ENCODE assay signal across 2 cellular contexts in genomic region chr19:11257827-11258380, GRCh38.
TF ChIP-seq lines count a peak whose summit lies in the region.

No MANE protein-coding gene starts in this region.

TF ChIP-seq in IMR-90, 13 proteins besides CTCF, POLR2A, EP300 and RAD21:
- TF ChIP-seq SMC3 (IDR thresholded peaks at IDR 0.05; ENCODE audit: low read depth, low read length) (no peak), ELK1 (IDR thresholded peaks at IDR 0.05; ENCODE audit: borderline replicate concordance, low read depth, low read length) (no peak), NFE2L2 (IDR thresholded peaks at IDR 0.05; ENCODE audit: low read depth, low read length) (no peak), MAFK (IDR thresholded peaks at IDR 0.05; ENCODE audit: low read depth, low read length) (peak; percentile 41; the same call in 1 of the 2 replicates), RFX5 (IDR thresholded peaks at IDR 0.05; ENCODE audit: low read depth, low read length) (no peak)
TF ChIP-seq in IMR-90: peak in this region for 1.

TF ChIP-seq in K562, 482 proteins besides CTCF, POLR2A, EP300 and RAD21 (continues in another document):
- TF ChIP-seq SMARCA5 (IDR thresholded peaks at IDR 0.05) (peak; percentile 45; the same call in 1 of the 2 replicates), ZNF316 (IDR thresholded peaks at IDR 0.05) (peak; percentile 89), ATF3 (IDR thresholded peaks at IDR 0.05) (no peak), ATF3 (CRISPR knock-in tag; conservative IDR thresholded peaks at IDR 0.05) (no peak), ZNF717 (CRISPR knock-in tag; IDR thresholded peaks at IDR 0.05) (no peak), JUND (IDR thresholded peaks at IDR 0.05; ENCODE audit: borderline replicate concordance, low read depth, low read length) (no peak), JUND (tag; IDR thresholded peaks at IDR 0.05; ENCODE audit: borderline replicate concordance, low read depth, low read length) (no peak), HOMEZ (CRISPR knock-in tag; IDR thresholded peaks at IDR 0.05) (no peak), BRF1 (IDR thresholded peaks at IDR 0.05; ENCODE audit: borderline replicate concordance, extremely low read depth, insufficient read length) (no peak), HNRNPLL (IDR thresholded peaks at IDR 0.05; ENCODE audit: low read depth, low read length, poor library complexity, severe bottlenecking) (no peak), L3MBTL2 (IDR thresholded peaks at IDR 0.05) (0 out of 2 replicates have a peak, but pooled peaks have one; percentile 23), KDM5B (IDR thresholded peaks at IDR 0.05; ENCODE audit: insufficient replicate concordance, low read depth, low read length) (no peak), RBBP5 (IDR thresholded peaks at IDR 0.05; ENCODE audit: borderline replicate concordance, insufficient read depth, low read length, poor library complexity, severe bottlenecking) (no peak), RBM15 (IDR thresholded peaks at IDR 0.05; ENCODE audit: insufficient read depth, low read length) (no peak), ZBTB2 (IDR thresholded peaks at IDR 0.05) (no peak), RREB1 (CRISPR knock-in tag; IDR thresholded peaks at IDR 0.05) (no peak), TBP (optimal IDR thresholded peaks at IDR 0.05; ENCODE audit: low read depth, low read length) (no peak), MAFG (tag; conservative IDR thresholded peaks at IDR 0.05) (peak; percentile 68), ETV5 (CRISPR knock-in tag; IDR thresholded peaks at IDR 0.05; ENCODE audit: low read depth) (no peak), ZNF239 (CRISPR knock-in tag; IDR thresholded peaks at IDR 0.05) (no peak), ZNF384 (IDR thresholded peaks at IDR 0.05; ENCODE audit: low read depth, low read length) (no peak), PHTF2 (CRISPR knock-in tag; IDR thresholded peaks at IDR 0.05) (no peak), ZNF146 (CRISPR knock-in tag; IDR thresholded peaks at IDR 0.05; ENCODE audit: unreplicated experiment) (peak; percentile 98), ZFP91 (CRISPR knock-in tag; IDR thresholded peaks at IDR 0.05) (no peak), ZNF121 (CRISPR knock-in tag; conservative IDR thresholded peaks at IDR 0.05) (0 out of 2 replicates have a peak, but pooled peaks have one; percentile 13), THRAP3 (IDR thresholded peaks at IDR 0.05; ENCODE audit: borderline replicate concordance) (no peak), BACH1 (tag; IDR thresholded peaks at IDR 0.05) (no peak), FUS (optimal IDR thresholded peaks at IDR 0.05; ENCODE audit: low read depth, low read length) (no peak), RBFOX2 (IDR thresholded peaks at IDR 0.05; ENCODE audit: low read depth, low read length) (no peak)
- TF ChIP-seq, protein P1, sequence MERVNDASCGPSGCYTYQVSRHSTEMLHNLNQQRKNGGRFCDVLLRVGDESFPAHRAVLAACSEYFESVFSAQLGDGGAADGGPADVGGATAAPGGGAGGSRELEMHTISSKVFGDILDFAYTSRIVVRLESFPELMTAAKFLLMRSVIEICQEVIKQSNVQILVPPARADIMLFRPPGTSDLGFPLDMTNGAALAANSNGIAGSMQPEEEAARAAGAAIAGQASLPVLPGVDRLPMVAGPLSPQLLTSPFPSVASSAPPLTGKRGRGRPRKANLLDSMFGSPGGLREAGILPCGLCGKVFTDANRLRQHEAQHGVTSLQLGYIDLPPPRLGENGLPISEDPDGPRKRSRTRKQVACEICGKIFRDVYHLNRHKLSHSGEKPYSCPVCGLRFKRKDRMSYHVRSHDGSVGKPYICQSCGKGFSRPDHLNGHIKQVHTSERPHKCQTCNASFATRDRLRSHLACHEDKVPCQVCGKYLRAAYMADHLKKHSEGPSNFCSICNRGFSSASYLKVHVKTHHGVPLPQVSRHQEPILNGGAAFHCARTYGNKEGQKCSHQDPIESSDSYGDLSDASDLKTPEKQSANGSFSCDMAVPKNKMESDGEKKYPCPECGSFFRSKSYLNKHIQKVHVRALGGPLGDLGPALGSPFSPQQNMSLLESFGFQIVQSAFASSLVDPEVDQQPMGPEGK (CRISPR knock-in tag; IDR thresholded peaks at IDR 0.05; ENCODE audit: borderline replicate concordance), result no peak
- TF ChIP-seq, protein P2, sequence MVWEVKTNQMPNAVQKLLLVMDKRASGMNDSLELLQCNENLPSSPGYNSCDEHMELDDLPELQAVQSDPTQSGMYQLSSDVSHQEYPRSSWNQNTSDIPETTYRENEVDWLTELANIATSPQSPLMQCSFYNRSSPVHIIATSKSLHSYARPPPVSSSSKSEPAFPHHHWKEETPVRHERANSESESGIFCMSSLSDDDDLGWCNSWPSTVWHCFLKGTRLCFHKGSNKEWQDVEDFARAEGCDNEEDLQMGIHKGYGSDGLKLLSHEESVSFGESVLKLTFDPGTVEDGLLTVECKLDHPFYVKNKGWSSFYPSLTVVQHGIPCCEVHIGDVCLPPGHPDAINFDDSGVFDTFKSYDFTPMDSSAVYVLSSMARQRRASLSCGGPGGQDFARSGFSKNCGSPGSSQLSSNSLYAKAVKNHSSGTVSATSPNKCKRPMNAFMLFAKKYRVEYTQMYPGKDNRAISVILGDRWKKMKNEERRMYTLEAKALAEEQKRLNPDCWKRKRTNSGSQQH (CRISPR knock-in tag; IDR thresholded peaks at IDR 0.05), result no peak
